Comparison of ENCODE assay signal across 28 cellular contexts in the genomic region with DNA sequence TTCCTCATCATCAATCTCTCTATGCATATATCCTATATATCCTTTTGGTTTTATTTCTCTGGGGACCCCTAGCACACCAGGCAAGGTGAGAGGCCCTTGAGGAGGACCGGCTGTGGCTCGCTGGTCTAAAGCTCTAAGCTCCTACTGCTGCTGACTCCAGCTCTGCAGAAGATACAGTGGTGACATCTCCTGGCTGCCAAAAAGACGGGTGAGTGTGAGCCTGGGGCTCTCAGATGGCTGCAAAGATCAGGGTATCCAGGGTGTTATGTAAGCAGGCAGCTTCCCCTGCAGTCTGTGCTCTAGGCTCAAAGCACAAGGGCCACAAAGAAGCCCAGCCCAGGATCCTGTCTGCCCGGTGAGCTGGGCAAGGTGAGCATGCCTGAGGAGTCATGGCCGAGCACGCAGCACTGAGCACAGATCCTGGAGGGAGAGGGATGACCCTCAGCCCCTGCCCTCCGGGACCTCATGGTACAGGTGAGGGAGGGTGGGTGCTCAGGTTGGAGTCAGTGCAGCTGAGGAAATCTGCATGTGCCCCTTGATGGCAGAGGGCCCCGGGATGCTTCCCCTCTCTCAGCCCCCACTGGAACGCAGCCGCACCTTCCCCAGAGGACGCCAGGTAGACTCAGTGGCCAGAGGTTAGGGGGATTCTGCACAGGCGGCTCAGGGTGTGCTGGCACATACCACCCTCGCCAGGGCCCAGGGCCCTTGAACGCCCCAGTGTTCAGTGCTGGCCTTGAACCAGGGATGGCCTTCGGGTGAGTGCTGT.
DNase-seq lines count a peak whose midpoint lies in the region; ATAC-seq and TF ChIP-seq lines count a peak whose summit lies in the region.
"Had no signal": no experiment of that assay in that cellular context is flagged by ENCODE, and none has a peak within 500 bp of the region (broad histone marks: within the 10 kb centered on the region; RNA-seq: fewer than 3 reads in every experiment).

No MANE protein-coding gene starts in this region.

- no peaks in the 10 kb centered on the region for H3K79me2 ChIP-seq in mesendoderm (ENCODE audit: control insufficient read depth, insufficient read depth, low read length)

- H3K4me2 ChIP-seq in IMR-90 (ENCODE audit: low read depth, low read length): no peak overlapping the region
- H3K4me2 ChIP-seq in mesendoderm (ENCODE audit: low read length): no peak overlapping the region
- H3K4me2 ChIP-seq: PC-9 had no signal

- no peak overlapping the region for H4K91ac ChIP-seq in IMR-90 (ENCODE audit: insufficient read depth, low read depth, low read length)

- peak overlapping the region; percentile 16 for H2AFZ ChIP-seq in IMR-90 (replicated peaks; ENCODE audit: low read length, poor library complexity)
- H2AFZ ChIP-seq: PC-9 had no signal

- intact Hi-C loops in IMR-90 (cut with micrococcal nuclease) (no loop called here), sciatic nerve (cut with DNase I) (no loop called here)
- intact Hi-C loops in dendritic cell treated with granulocyte-macrophage colony-stimulating factor and Interleukin-4, amounts not matched to agents 40 ng/mL and 50 ng/mL, for 4 days (cut with micrococcal nuclease): loop anchor here (10.0 kb wide), 1 partner anchor 553 kb away; no protein-coding TSS in a partner anchor

- H2BK15ac ChIP-seq in IMR-90 (ENCODE audit: low read depth, low read length) (no peak overlapping the region; the same call in 2 of the 3 replicates), mesendoderm (replicated peaks; ENCODE audit: low read depth) (no peak overlapping the region)

- H3K79me1 ChIP-seq in IMR-90 (ENCODE audit: low read depth in 1 of 2, low read length in 2 of 2) (no peaks in the 10 kb centered on the region), mesendoderm (ENCODE audit: low read length) (no peaks in the 10 kb centered on the region)

- no TSS peak for BruUV-seq in IMR-90 (replicated peaks; lab: Mats Ljungman, UMichigan)

- WGBS in IMR-90 (ENCODE audit: extremely low coverage in 2 of 2, insufficient read length in 1 of 2), 2 experiments: 91% methylated on average over 5 of the region's 15 CpGs; no CpG with 5 or more reads in 1 of the 2 experiments
- WGBS in mesendoderm (ENCODE audit: extremely low coverage, insufficient coverage, low lambda C conversion rate): no CpG with 5 or more reads among the region's 15 CpGs

- no peak overlapping the region for H2AK5ac ChIP-seq in IMR-90 (ENCODE audit: low read depth, low read length)
- H2AK5ac ChIP-seq in mesendoderm (ENCODE audit: low read length): no peak overlapping the region

- H3K36me3 Mint-ChIP-seq in T-helper 2 cell treated with Interferon-gamma antibody and Interleukin-4, amounts not matched to agents 5 μg/mL and 100 μg/mL, for 36 hours (ENCODE audit: low read depth): peaks cover 11% of the 10 kb centered on the region
- H3K36me3 Mint-ChIP-seq in dendritic cell treated with granulocyte-macrophage colony-stimulating factor and Interleukin-4, amounts not matched to agents 40 ng/mL and 50 ng/mL, for 4 days (ENCODE audit: low read depth): peaks cover 6% of the 10 kb centered on the region
- H3K36me3 Mint-ChIP-seq: immature natural killer cell had no signal

- no peaks in the 10 kb centered on the region for H4K20me1 ChIP-seq in IMR-90 (ENCODE audit: insufficient read depth, low read length)

- no peaks in the 10 kb centered on the region for H3K36me3 ChIP-seq in IMR-90 (ENCODE audit: control insufficient read depth, insufficient read depth, low read length)
- no peaks in the 10 kb centered on the region for H3K36me3 ChIP-seq in mesendoderm (ENCODE audit: control insufficient read depth, insufficient read depth, low read length)
- H3K36me3 ChIP-seq: left lung, prostate gland, thoracic aorta had no signal

- H3K18ac ChIP-seq in IMR-90 (ENCODE audit: low read depth, low read length): no peak overlapping the region
- H3K18ac ChIP-seq in mesendoderm (ENCODE audit: low read length): no peak overlapping the region

- H2BK120ac ChIP-seq in IMR-90 (ENCODE audit: low read depth, low read length): no peak overlapping the region; the same call in 1 of the 2 replicates
- no peak overlapping the region for H2BK120ac ChIP-seq in mesendoderm (ENCODE audit: low read depth, low read length)

- H3K4ac ChIP-seq in IMR-90 (ENCODE audit: low read depth, low read length) (peak overlapping the region; percentile 17; the same call in 1 of the 2 replicates), mesendoderm (ENCODE audit: low read depth, low read length) (no peak overlapping the region)

- CTCF ChIA-PET in IMR-90 (lab: Yijun Ruan, JAX): interaction anchor here (1.2 kb wide), 1 partner anchor 13 kb away, joined by 3 read pairs; no protein-coding TSS in a partner anchor

- no peak for TF ChIP-seq POLR2A in IMR-90 (IDR thresholded peaks at IDR 0.05; ENCODE audit: low read depth, low read length)

- no peak overlapping the region for H3K14ac ChIP-seq in IMR-90 (replicated peaks; ENCODE audit: low read depth, low read length)

- peaks cover 5% of the 10 kb centered on the region; the same call in 1 of the 2 replicates for H3K4me1 ChIP-seq in IMR-90 (ENCODE audit: control insufficient read depth, insufficient read depth, low read length)
- H3K4me1 ChIP-seq in mesendoderm (ENCODE audit: control insufficient read depth, low read depth, low read length): no peaks in the 10 kb centered on the region
- H3K4me1 ChIP-seq: prostate gland had no signal

- peaks cover 19% of the 10 kb centered on the region for H3K9me1 ChIP-seq in IMR-90 (ENCODE audit: insufficient read depth, low read length)

- no peak for DNase-seq in T-helper 2 cell treated with Interferon-gamma antibody and Interleukin-4, amounts not matched to agents 5 μg/mL and 100 μg/mL, for 36 hours (ENCODE audit: low spot score)
- no peak for DNase-seq in T-helper 2 cell
- no peak for DNase-seq in IMR-90
- peak; percentile 40 for DNase-seq in sciatic nerve (ENCODE audit: low spot score)
- no peak for DNase-seq in NCI-H226
- DNase-seq in DMS79 (lab: John Stamatoyannopoulos, UW): no peak
- DNase-seq in mesendoderm: no peak
- DNase-seq: 8988T; activated CD4-positive, alpha-beta T cell treated with anti-CD3 and anti-CD28 coated beads, Interleukin-2, amount 50 U/mL, for 1 hour; activated naive CD8-positive, alpha-beta T cell treated with anti-CD3 and anti-CD28 coated beads for 36 hours; COR-L47; DMS79 treated with DMSO at 0.1 percent for 48 hours; effector CD4-positive, alpha-beta T cell; erythroblast; foreskin fibroblast; immature natural killer cell; left lung; midbrain; NCI-H1105; NCI-H2081; PC-9; SHP77; stimulated activated CD4-positive, alpha-beta T cell treated with anti-CD3 and anti-CD28 coated beads, Interleukin-1b, Interleukin-23, amount 100 ng/mL, for 48 hours; stimulated activated naive CD4-positive, alpha-beta T cell treated with Interleukin-2 at 50 U/mL for 16 hours; SW 1271 had no signal

- H2BK5ac ChIP-seq in IMR-90 (ENCODE audit: low read depth, low read length, poor library complexity, severe bottlenecking): no peak overlapping the region
- H2BK5ac ChIP-seq in mesendoderm (ENCODE audit: low read length): no peak overlapping the region

- peaks cover 12% of the 10 kb centered on the region for H3K9me3 Mint-ChIP-seq in T-helper 2 cell treated with Interferon-gamma antibody and Interleukin-4, amounts not matched to agents 5 μg/mL and 100 μg/mL, for 36 hours
- H3K9me3 Mint-ChIP-seq in dendritic cell treated with granulocyte-macrophage colony-stimulating factor and Interleukin-4, amounts not matched to agents 40 ng/mL and 50 ng/mL, for 4 days: peaks cover 3% of the 10 kb centered on the region
- H3K9me3 Mint-ChIP-seq: immature natural killer cell had no signal

- H4K8ac ChIP-seq in IMR-90 (ENCODE audit: low read depth in 2 of 2, low read length in 2 of 2) (no peak overlapping the region), mesendoderm (ENCODE audit: low read depth, low read length) (no peak overlapping the region)

- H3K4me3 ChIP-seq in IMR-90 (ENCODE audit: insufficient read depth, low read depth, low read length) (no peak overlapping the region), mesendoderm (ENCODE audit: low read length) (no peak overlapping the region)
- H3K4me3 ChIP-seq: left lung, PC-9, prostate gland, thoracic aorta had no signal

- ATAC-seq in IMR-90 (ENCODE audit: low read depth) (no peak), sciatic nerve (no peak)
- ATAC-seq: left lung had no signal

- H3K23ac ChIP-seq in IMR-90 (ENCODE audit: low read depth, low read length) (no peak overlapping the region), mesendoderm (ENCODE audit: low read length) (no peak overlapping the region)

- H3K27me3 ChIP-seq in IMR-90 (ENCODE audit: control insufficient read depth, insufficient read depth, low read length): no peaks in the 10 kb centered on the region
- H3K27me3 ChIP-seq in mesendoderm (ENCODE audit: insufficient read depth, low read length, poor library complexity): no peaks in the 10 kb centered on the region
- H3K27me3 ChIP-seq: left lung had no signal

- H2BK20ac ChIP-seq in IMR-90 (ENCODE audit: low read depth, low read length): no peak overlapping the region

- H3K9me3 ChIP-seq in IMR-90 (ENCODE audit: control insufficient read depth, insufficient read depth, low read length): no peaks in the 10 kb centered on the region
- H3K9me3 ChIP-seq: left lung, prostate gland, thoracic aorta had no signal

- peaks cover 38% of the 10 kb centered on the region for H3K4me1 Mint-ChIP-seq in T-helper 2 cell treated with Interferon-gamma antibody and Interleukin-4, amounts not matched to agents 5 μg/mL and 100 μg/mL, for 36 hours (ENCODE audit: low read depth)
- peaks cover 81% of the 10 kb centered on the region for H3K4me1 Mint-ChIP-seq in dendritic cell treated with granulocyte-macrophage colony-stimulating factor and Interleukin-4, amounts not matched to agents 40 ng/mL and 50 ng/mL, for 4 days (ENCODE audit: low read depth)

- peak overlapping the region; percentile 71 for H3K27ac Mint-ChIP-seq in T-helper 2 cell treated with Interferon-gamma antibody and Interleukin-4, amounts not matched to agents 5 μg/mL and 100 μg/mL, for 36 hours
- H3K27ac Mint-ChIP-seq in dendritic cell treated with granulocyte-macrophage colony-stimulating factor and Interleukin-4, amounts not matched to agents 40 ng/mL and 50 ng/mL, for 4 days: peak overlapping the region; percentile 77
- H3K27ac Mint-ChIP-seq: activated naive CD8-positive, alpha-beta T cell treated with anti-CD3 and anti-CD28 coated beads for 36 hours had no signal

- no peak for TF ChIP-seq CTCF in IMR-90 (conservative IDR thresholded peaks at IDR 0.05; ENCODE audit: low read depth, low read length)

- no peak for TF ChIP-seq RAD21 in IMR-90 (IDR thresholded peaks at IDR 0.05; ENCODE audit: low read length)

- H3K27ac ChIP-seq in IMR-90 (ENCODE audit: insufficient read depth, low read length): no peak overlapping the region
- H3K27ac ChIP-seq in mesendoderm (ENCODE audit: low read depth, low read length): no peak overlapping the region
- H3K27ac ChIP-seq: left lung, PC-9, prostate gland, thoracic aorta had no signal

- H3K56ac ChIP-seq in IMR-90 (ENCODE audit: extremely low read depth, insufficient read depth, low read length) (no peak overlapping the region), mesendoderm (ENCODE audit: low read length) (no peak overlapping the region)

- POLR2A ChIA-PET in IMR-90 (lab: Charles Lee; ENCODE audit: unreplicated experiment): no interaction called here

- no peak overlapping the region for H3K9ac ChIP-seq in IMR-90 (ENCODE audit: low read depth, low read length)
- H3K9ac ChIP-seq in mesendoderm (ENCODE audit: low read length): no peak overlapping the region

- in situ Hi-C loops in IMR-90 (cut with MboI; ENCODE audit: low sequenced_read_pairs): no loop called here

- H4K5ac ChIP-seq in IMR-90 (ENCODE audit: low read depth, low read length) (no peak overlapping the region), mesendoderm (ENCODE audit: low read length) (no peak overlapping the region)

- no peak overlapping the region for H2AK9ac ChIP-seq in IMR-90 (replicated peaks; ENCODE audit: low read depth, low read length, poor library complexity)

- dilution Hi-C loops in IMR-90 (cut with HindIII; ENCODE audit: low sequenced_read_pairs, unreplicated experiment): no loop called here

- H3K4me3 Mint-ChIP-seq in T-helper 2 cell treated with Interferon-gamma antibody and Interleukin-4, amounts not matched to agents 5 μg/mL and 100 μg/mL, for 36 hours: no peak overlapping the region
- H3K4me3 Mint-ChIP-seq in dendritic cell treated with granulocyte-macrophage colony-stimulating factor and Interleukin-4, amounts not matched to agents 40 ng/mL and 50 ng/mL, for 4 days: no peak overlapping the region
- H3K4me3 Mint-ChIP-seq: activated naive CD8-positive, alpha-beta T cell treated with anti-CD3 and anti-CD28 coated beads for 36 hours; immature natural killer cell had no signal

- H3K27me3 Mint-ChIP-seq in T-helper 2 cell treated with Interferon-gamma antibody and Interleukin-4, amounts not matched to agents 5 μg/mL and 100 μg/mL, for 36 hours (ENCODE audit: low read depth): no peaks in the 10 kb centered on the region
- H3K27me3 Mint-ChIP-seq in dendritic cell treated with granulocyte-macrophage colony-stimulating factor and Interleukin-4, amounts not matched to agents 40 ng/mL and 50 ng/mL, for 4 days: no peaks in the 10 kb centered on the region
- H3K27me3 Mint-ChIP-seq: activated naive CD8-positive, alpha-beta T cell treated with anti-CD3 and anti-CD28 coated beads for 36 hours had no signal
